Comparison of ENCODE assay signal across 8 cellular contexts in genomic region chr12:68807274-68807575, GRCh38. TPM values are rescaled to one million over a fixed set of nuclear protein-coding genes. Genes with fewer than 3 reads are reported as not detected.
DNase-seq lines count a peak whose midpoint lies in the region; ATAC-seq and TF ChIP-seq lines count a peak whose summit lies in the region.
"Not testable (repeated sequence)": the region's sequence is repeated elsewhere in the genome, so short reads cannot be mapped to it uniquely, and the experiment has no call there.

No MANE protein-coding gene starts in this region.

- ATAC-seq in T-helper 17 cell: not testable (repeated sequence)

- H2AFZ ChIP-seq in neuronal stem cell (ENCODE audit: low read length): peak overlapping the region; percentile 66

- peaks cover 26% of the 10 kb centered on the region for H4K20me1 ChIP-seq in BLaER1

- DNase-seq in T-helper 17 cell; ascending aorta (ENCODE audit: low spot score in 2 of 2); epithelial cell of prostate (ENCODE audit: low read depth, low spot score); neuronal stem cell (ENCODE audit: low spot score): not testable (repeated sequence)

- H3K4me2 ChIP-seq in BLaER1 (peak overlapping the region; percentile 84), neuronal stem cell (ENCODE audit: insufficient read depth, low read length, poor library complexity, severe bottlenecking) (peak overlapping the region; percentile 56)

- H3K4me1 ChIP-seq in BLaER1: peaks cover 25% of the 10 kb centered on the region
- peaks cover 21% of the 10 kb centered on the region for H3K4me1 ChIP-seq in HUES6 (ENCODE audit: control insufficient read depth, insufficient read depth, low read length)
- not testable (repeated sequence) for H3K4me1 ChIP-seq in ascending aorta; neuronal stem cell (ENCODE audit: control insufficient read depth in 2 of 2, insufficient read depth in 1 of 2, low read depth in 1 of 2, low read length in 2 of 2)

- not testable (repeated sequence) for H3K27me3 ChIP-seq in BLaER1; HUES6 (ENCODE audit: control insufficient read depth, insufficient read depth, low read length); ascending aorta; layer of hippocampus (ENCODE audit: control insufficient read depth, insufficient read depth, low read length); neuronal stem cell (ENCODE audit: control insufficient read depth in 3 of 3, insufficient read depth in 3 of 3, low read depth in 1 of 3, low read length in 3 of 3)

- H3K4me3 Mint-ChIP-seq in T-helper 17 cell: peak overlapping the region; percentile 94

- H4K8ac ChIP-seq in neuronal stem cell (ENCODE audit: low read depth, low read length): not testable (repeated sequence)

- intact Hi-C loops in ascending aorta (cut with DNase I): loop anchor here (2.0 to 10.0 kb wide), 3 partner anchors 20 to 1542 kb away; partner anchors contain the start of genes CAND1 and NUP107

- H3K79me1 ChIP-seq in neuronal stem cell (ENCODE audit: low read depth, low read length): not testable (repeated sequence)

- H2BK15ac ChIP-seq in neuronal stem cell (ENCODE audit: low read length): not testable (repeated sequence)

- peaks cover 14% of the 10 kb centered on the region for H3K4me1 Mint-ChIP-seq in T-helper 17 cell

- H2BK120ac ChIP-seq in neuronal stem cell (ENCODE audit: low read depth, low read length): not testable (repeated sequence)

- H3K36me3 ChIP-seq in BLaER1 (peaks cover 25% of the 10 kb centered on the region), HUES6 (ENCODE audit: control insufficient read depth, insufficient read depth, low read length) (peaks cover 29% of the 10 kb centered on the region), ascending aorta (peaks cover 8 to 23% of the 10 kb centered on the region in 2 donors), neuronal stem cell (replicated peaks in 1 of 2; ENCODE audit: control insufficient read depth in 2 of 2, insufficient read depth in 2 of 2, low read length in 2 of 2) (peaks cover 0 to 30% of the 10 kb centered on the region in 2 donors)

- H4K91ac ChIP-seq in neuronal stem cell (ENCODE audit: low read depth, low read length, poor library complexity): not testable (repeated sequence)

- H2AK5ac ChIP-seq in neuronal stem cell (ENCODE audit: low read depth, low read length): not testable (repeated sequence)

- peak overlapping the region; percentile 100 for H3K27ac ChIP-seq in BLaER1
- H3K27ac ChIP-seq in HUES6 (ENCODE audit: low read depth, low read length): peak overlapping the region; percentile 73; the same call in 1 of the 2 replicates
- H3K27ac ChIP-seq in ascending aorta: peak overlapping the region; percentile 98 to 99
- peak overlapping the region; percentile 99 for H3K27ac ChIP-seq in epithelial cell of prostate
- H3K27ac ChIP-seq in layer of hippocampus (ENCODE audit: low read depth, low read length): peak overlapping the region; percentile 97
- peak overlapping the region; percentile 79 for H3K27ac ChIP-seq in neuronal stem cell (replicated peaks; ENCODE audit: low read length)
- H3K27ac ChIP-seq in temporal lobe (ENCODE audit: low read depth, low read length): peak overlapping the region; percentile 94

- not testable (repeated sequence) for H3K36me3 Mint-ChIP-seq in T-helper 17 cell (ENCODE audit: low read depth)

- not testable (repeated sequence) for H2BK12ac ChIP-seq in neuronal stem cell (ENCODE audit: low read length)

- not testable (repeated sequence) for H3K23ac ChIP-seq in neuronal stem cell (ENCODE audit: low read depth, low read length, poor library complexity)

- H3K27me3 Mint-ChIP-seq in T-helper 17 cell: not testable (repeated sequence)

- not testable (repeated sequence) for H3K4ac ChIP-seq in neuronal stem cell (ENCODE audit: low read length)

- not testable (repeated sequence) for H2BK5ac ChIP-seq in neuronal stem cell (ENCODE audit: low read length)

- not testable (repeated sequence) for H3K14ac ChIP-seq in neuronal stem cell (ENCODE audit: low read length)

- H3K27ac Mint-ChIP-seq in T-helper 17 cell: peak overlapping the region; percentile 97

- TF ChIP-seq CTCF in ascending aorta (IDR thresholded peaks at IDR 0.05): not testable (repeated sequence)

- peak overlapping the region; percentile 100 for H3K9ac ChIP-seq in BLaER1
- peak overlapping the region; percentile 74 for H3K9ac ChIP-seq in HUES6 (ENCODE audit: low read length)
- not testable (repeated sequence) for H3K9ac ChIP-seq in neuronal stem cell (ENCODE audit: low read depth, low read length, poor library complexity)

- not testable (repeated sequence) for H3K18ac ChIP-seq in neuronal stem cell (ENCODE audit: low read length)

- H3K4me3 ChIP-seq in BLaER1 (peak overlapping the region; percentile 85), HUES6 (ENCODE audit: low read depth, low read length) (peak overlapping the region; percentile 94), ascending aorta (peak overlapping the region; percentile 81 to 93), neuronal stem cell (ENCODE audit: low read length in 2 of 2) (peak overlapping the region; percentile 69 to 95)

- not testable (repeated sequence) for H3K9me3 ChIP-seq in BLaER1; HUES6 (ENCODE audit: control insufficient read depth, insufficient read depth, low read depth, low read length); T-helper 17 cell (ENCODE audit: control insufficient read depth, low read length, poor library complexity, severe bottlenecking); ascending aorta; neuronal stem cell (replicated peaks in 1 of 2; ENCODE audit: control insufficient read depth in 2 of 2, insufficient read depth in 1 of 2, low read depth in 1 of 2, low read length in 2 of 2)

- WGBS in neuronal stem cell (ENCODE audit: extremely low coverage in 2 of 2, insufficient read length in 2 of 2, insufficient replicate concordance in 1 of 2), 2 donors: no CpG with 5 or more reads among the region's 10 CpGs

RNA-seq across cellular contexts. Expression of gene MDM2, which starts 0.8 kb away (rescaled TPM):
- 100 to 1,000 TPM in 1 of 2 donors, 10 to 100 TPM in 1; 96.3 to 101 TPM for total RNA-seq in T-helper 17 cell
- total RNA-seq in ascending aorta: 24.2 TPM
- 41.0 TPM for polyA plus RNA-seq in neuronal stem cell (2013, experiment 1 of 2)
- polyA plus RNA-seq in neuronal stem cell (2013, experiment 2 of 2): 45.0 TPM
- total RNA-seq in temporal lobe: 37.4 TPM
